18 cellular contexts compared by ENCODE assay signal in genomic region chr13:99422556-99423220, GRCh38.
DNase-seq lines count a peak whose midpoint lies in the region; ATAC-seq and TF ChIP-seq lines count a peak whose summit lies in the region.
"Had no signal": no experiment of that assay in that cellular context is flagged by ENCODE, and none has a peak within 500 bp of the region (broad histone marks: within the 10 kb centered on the region; RNA-seq: fewer than 3 reads in every experiment).

No MANE protein-coding gene starts in this region.

- no peaks in the 10 kb centered on the region for H3K79me2 ChIP-seq in MM.1S (ENCODE audit: low read length)
- H3K79me2 ChIP-seq: parathyroid adenoma had no signal

- H3K4me1 Mint-ChIP-seq in T-helper 17 cell = peaks cover 42% of the 10 kb centered on the region
- H3K4me1 Mint-ChIP-seq in naive thymus-derived CD8-positive, alpha-beta T cell = peaks cover 52 to 88% (median 74%) of the 10 kb centered on the region in 4 donors

- H3K9me2 ChIP-seq in MM.1S (replicated peaks; ENCODE audit: insufficient read depth, low read length) = no peaks in the 10 kb centered on the region

- H3K4me2 ChIP-seq in BLaER1 treated with 17β-estradiol and CSF1 and Interleukin-3, amounts not matched to agents 10 nM and 100 nM = peak overlapping the region; percentile 10 to 89 (median 61); a peak in 21 of 22 replicates
- H3K4me2 ChIP-seq in MM.1S (ENCODE audit: low read depth, low read length) = no peak overlapping the region

- no peaks in the 10 kb centered on the region for H4K20me1 ChIP-seq in BLaER1 treated with 17β-estradiol and CSF1 and Interleukin-3, amounts not matched to agents 10 nM and 100 nM
- H4K20me1 ChIP-seq in MM.1S (ENCODE audit: insufficient read depth, low read length) = peaks cover 7% of the 10 kb centered on the region

- no peak for ATAC-seq in T-helper 17 cell
- no peak for ATAC-seq in naive thymus-derived CD8-positive, alpha-beta T cell
- no peak for ATAC-seq in GM18868 (IDR thresholded peaks at IDR 0.05; ENCODE audit: unreplicated experiment)

- peaks cover 63 to 90% (median 82%) of the 10 kb centered on the region in 10 experiments for H3K4me1 ChIP-seq in BLaER1 treated with 17β-estradiol and CSF1 and Interleukin-3, amounts not matched to agents 10 nM and 100 nM
- H3K4me1 ChIP-seq in MM.1S (ENCODE audit: low read length) = peaks cover 24% of the 10 kb centered on the region
- H3K4me1 ChIP-seq: ascending aorta, parathyroid adenoma had no signal

- H3K4me3 Mint-ChIP-seq in T-helper 17 cell = no peak overlapping the region
- peak overlapping the region in 9 of 10 donors; percentile 23 to 84 (median 61) for H3K4me3 Mint-ChIP-seq in naive thymus-derived CD8-positive, alpha-beta T cell
- H3K4me3 Mint-ChIP-seq: endodermal cell had no signal

- no peak overlapping the region for H3K9ac ChIP-seq in BLaER1 treated with 17β-estradiol and CSF1 and Interleukin-3, amounts not matched to agents 10 nM and 100 nM
- no peak overlapping the region for H3K9ac ChIP-seq in MM.1S (ENCODE audit: low read length)
- H3K9ac ChIP-seq: parathyroid adenoma had no signal

- no peaks in the 10 kb centered on the region for H3K36me3 Mint-ChIP-seq in T-helper 17 cell (ENCODE audit: low read depth)
- no peaks in the 10 kb centered on the region for H3K36me3 Mint-ChIP-seq in naive thymus-derived CD8-positive, alpha-beta T cell

- peak overlapping the region in 1 of 11 experiments; percentile 69; a peak in 1 of 22 replicates for H3K27ac ChIP-seq in BLaER1 treated with 17β-estradiol and CSF1 and Interleukin-3, amounts not matched to agents 10 nM and 100 nM
- no peak overlapping the region for H3K27ac ChIP-seq in MM.1S (ENCODE audit: low read length)
- H3K27ac ChIP-seq: 22Rv1, ascending aorta, parathyroid adenoma had no signal

- H3K27ac Mint-ChIP-seq in T-helper 17 cell = peak overlapping the region; percentile 34
- peak overlapping the region in 9 of 10 donors; percentile 74 to 98 (median 93) for H3K27ac Mint-ChIP-seq in naive thymus-derived CD8-positive, alpha-beta T cell
- H3K27ac Mint-ChIP-seq: endodermal cell had no signal

- TF ChIP-seq CTCF in MM.1S (IDR thresholded peaks at IDR 0.05; ENCODE audit: low read length) = no peak

- no peak overlapping the region for H3K4me3 ChIP-seq in BLaER1 treated with 17β-estradiol and CSF1 and Interleukin-3, amounts not matched to agents 10 nM and 100 nM
- H3K4me3 ChIP-seq in MM.1S (ENCODE audit: low read length) = no peak overlapping the region
- H3K4me3 ChIP-seq: ascending aorta had no signal

- H3K36me3 ChIP-seq in BLaER1 treated with 17β-estradiol and CSF1 and Interleukin-3, amounts not matched to agents 10 nM and 100 nM = no peaks in the 10 kb centered on the region
- H3K36me3 ChIP-seq in MM.1S (replicated peaks; ENCODE audit: insufficient read depth, low read length) = no peaks in the 10 kb centered on the region
- H3K36me3 ChIP-seq: ascending aorta had no signal

- H3K9me3 ChIP-seq in BLaER1 treated with 17β-estradiol and CSF1 and Interleukin-3, amounts not matched to agents 10 nM and 100 nM (replicated peaks in 1 of 11) = peaks cover 0 to 6% (median 5%) of the 10 kb centered on the region in 11 experiments; a peak in 18 of 22 replicates
- H3K9me3 ChIP-seq in T-helper 17 cell (ENCODE audit: control insufficient read depth, low read length, poor library complexity, severe bottlenecking) (no peaks in the 10 kb centered on the region), MM.1S (replicated peaks; ENCODE audit: insufficient read depth, low read length) (no peaks in the 10 kb centered on the region)
- H3K9me3 ChIP-seq: ascending aorta had no signal

- peaks cover 28% of the 10 kb centered on the region for H3F3A ChIP-seq in MM.1S (ENCODE audit: insufficient read depth, low read length)

- peak; percentile 46 for DNase-seq in NOMO-1 treated with DMSO at 0.1 percent for 48 hours (lab: John Stamatoyannopoulos, UW; ENCODE audit: unreplicated experiment)
- no peak for DNase-seq in NOMO-1 treated with dmso at 0.1 percent for 144 hours (lab: John Stamatoyannopoulos, UW; ENCODE audit: unreplicated experiment)
- DNase-seq in T-helper 17 cell = no peak
- DNase-seq in naive thymus-derived CD8-positive, alpha-beta T cell = no peak
- DNase-seq in NCI-H2171 treated with DMSO at 0.1 percent for 48 hours (lab: John Stamatoyannopoulos, UW) = no peak
- no peak for DNase-seq in MM.1S
- DNase-seq: activated CD4-positive, alpha-beta T cell treated with anti-CD3 and anti-CD28 coated beads for 48 hours; endodermal cell; GF-D8; Kasumi-1; NCI-H1417; NCI-H774; substantia nigra had no signal

- H2AFZ ChIP-seq in MM.1S (ENCODE audit: low read length) = no peak overlapping the region
- H2AFZ ChIP-seq: parathyroid adenoma had no signal

- POLR2A ChIA-PET in naive thymus-derived CD8-positive, alpha-beta T cell (lab: Charles Lee) = interaction anchor here (0.6 to 2.1 kb wide), 5 partner anchors 14 to 235 kb away, joined by 3 to 8 read pairs (median 3); no protein-coding TSS in a partner anchor

- H3K27me3 ChIP-seq in BLaER1 treated with 17β-estradiol and CSF1 and Interleukin-3, amounts not matched to agents 10 nM and 100 nM = peaks cover 0 to 3% (median 0%) of the 10 kb centered on the region in 11 experiments; a peak in 4 of 22 replicates
- H3K27me3 ChIP-seq in MM.1S (replicated peaks; ENCODE audit: insufficient read depth, low read length) = peaks cover 79% of the 10 kb centered on the region
- H3K27me3 ChIP-seq: ascending aorta had no signal

- peaks cover 0 to 1% (median 0%) of the 10 kb centered on the region in 9 donors for H3K9me3 Mint-ChIP-seq in naive thymus-derived CD8-positive, alpha-beta T cell
- H3K9me3 Mint-ChIP-seq: endodermal cell had no signal

- H3K27me3 Mint-ChIP-seq in T-helper 17 cell = no peaks in the 10 kb centered on the region
- no peaks in the 10 kb centered on the region for H3K27me3 Mint-ChIP-seq in naive thymus-derived CD8-positive, alpha-beta T cell
